Comparison of ENCODE assay signal across 8 cellular contexts in genomic region chr20:36093025-36093803, GRCh38.
DNase-seq lines count a peak whose midpoint lies in the region; ATAC-seq and TF ChIP-seq lines count a peak whose summit lies in the region.

No MANE protein-coding gene starts in this region.

- H3K4me1 ChIP-seq in esophagus muscularis mucosa (peaks cover 13 to 43% (median 39%) of the 10 kb centered on the region in 4 donors), upper lobe of right lung (peaks cover 36% of the 10 kb centered on the region)

- TF ChIP-seq CTCF in esophagus muscularis mucosa (IDR thresholded peaks at IDR 0.05), result no peak
- no peak for TF ChIP-seq CTCF in nephron (IDR thresholded peaks at IDR 0.05; ENCODE audit: unreplicated experiment in 3 of 3)
- TF ChIP-seq CTCF in upper lobe of right lung (IDR thresholded peaks at IDR 0.05), result no peak

- H3K27me3 ChIP-seq in esophagus muscularis mucosa (peaks cover 0 to 54% (median 8%) of the 10 kb centered on the region in 4 donors), upper lobe of right lung (no peaks in the 10 kb centered on the region)

- no peak for TF ChIP-seq EP300 in esophagus muscularis mucosa (IDR thresholded peaks at IDR 0.05)

- H3K27me3 Mint-ChIP-seq in nephron (ENCODE audit: low read depth), result peaks cover 55% of the 10 kb centered on the region

- H3K9me3 Mint-ChIP-seq in nephron, result no peaks in the 10 kb centered on the region

- DNase-seq in D341Med (ENCODE audit: low spot score) (peak; percentile 62), NCI-H2029 (lab: John Stamatoyannopoulos, UW) (peak; percentile 19), esophagus muscularis mucosa (ENCODE audit: extremely low spot score) (no peak), upper lobe of right lung (peak; percentile 90), AG08395 (ENCODE audit: low spot score) (no peak)
- DNase-seq in activated T-cell treated with anti-CD3 and anti-CD28 coated beads, Interleukin-2, amount 50 U/mL, for 48 hours, result peak; percentile 44 to 59

- peak overlapping the region; percentile 94 to 96 (median 94) for H3K4me3 Mint-ChIP-seq in nephron

- H3K9me3 ChIP-seq in esophagus muscularis mucosa (no peaks in the 10 kb centered on the region), upper lobe of right lung (no peaks in the 10 kb centered on the region)

- H3K27ac ChIP-seq in esophagus muscularis mucosa (replicated peaks in 1 of 4) (peak overlapping the region; percentile 30 to 59 (median 48)), upper lobe of right lung (peak overlapping the region; percentile 81)

- H3K4me3 ChIP-seq in esophagus muscularis mucosa (peak overlapping the region; percentile 63 to 73 (median 68)), upper lobe of right lung (peak overlapping the region; percentile 65)

- peaks cover 25% of the 10 kb centered on the region for H3K4me1 Mint-ChIP-seq in nephron

- H3K36me3 ChIP-seq in esophagus muscularis mucosa, result no peaks in the 10 kb centered on the region
- H3K36me3 ChIP-seq in upper lobe of right lung, result no peaks in the 10 kb centered on the region

- under 1% methylated on average over 17 of the region's 78 CpGs for WGBS in esophagus muscularis mucosa

- no peak for TF ChIP-seq POLR2A in esophagus muscularis mucosa (IDR thresholded peaks at IDR 0.05; ENCODE audit: low read depth)

- intact Hi-C loops in esophagus muscularis mucosa (cut with DNase I) (no loop called here), upper lobe of right lung (cut with DNase I) (no loop called here)

- no peaks in the 10 kb centered on the region for H3K36me3 Mint-ChIP-seq in nephron (ENCODE audit: low read depth)

- peak overlapping the region; percentile 84 to 93 (median 90) for H3K27ac Mint-ChIP-seq in nephron

- ATAC-seq in upper lobe of right lung (peak; percentile 79), HG02763 (IDR thresholded peaks at IDR 0.05; ENCODE audit: unreplicated experiment) (no peak)

Comparison
In these comparisons a context has a peak if more than half of its experiments do, and no peak if none do; other contexts are left out.
1. DNase-seq: peak in D341Med (single experiment), NCI-H2029 (single experiment), activated T-cell treated with anti-CD3 and anti-CD28 coated beads, Interleukin-2, amount 50 U/mL, for 48 hours (2 of 2) and upper lobe of right lung (single experiment); none in esophagus muscularis mucosa (single experiment) and AG08395 (single experiment).